Comparison of ENCODE assay signal across 8 cellular contexts in the genomic region with DNA sequence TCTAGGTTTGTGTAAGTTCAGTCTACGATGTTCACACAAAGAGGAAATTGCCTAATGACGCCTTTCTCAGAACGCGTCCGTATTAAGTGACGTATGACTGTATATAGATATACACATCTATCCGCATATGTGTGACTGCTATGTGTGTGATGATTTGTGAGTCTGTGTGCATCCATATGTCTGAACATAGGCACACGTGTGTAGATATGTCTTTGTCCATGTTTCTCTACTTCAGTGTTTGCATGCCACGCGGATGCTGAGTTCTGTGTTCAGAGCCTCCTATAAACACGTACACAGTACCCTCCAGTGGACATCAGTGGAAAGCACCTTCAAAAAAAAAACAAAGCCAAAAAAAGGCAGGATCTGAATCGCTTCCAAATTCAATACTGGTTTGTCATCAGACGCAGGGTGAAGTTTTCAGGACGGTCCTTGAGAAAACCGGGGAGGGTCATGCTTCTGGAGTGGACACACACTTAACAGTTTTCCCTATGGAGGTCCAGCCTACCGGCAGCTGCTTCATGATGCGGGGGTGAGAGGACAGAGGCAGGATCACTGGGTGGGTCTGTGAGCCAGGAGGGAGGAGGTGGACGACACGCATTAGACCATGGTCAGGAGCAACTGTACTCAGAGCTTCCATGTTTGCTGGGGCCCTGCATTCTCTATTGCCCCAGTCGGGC. TPM values are rescaled to one million over a fixed set of nuclear protein-coding genes. Genes with fewer than 3 reads are reported as not detected.
A peak's percentile ranks its signal among the peaks of the same experiment; 100 is the strongest.
DNase-seq lines count a peak whose midpoint lies in the region; ATAC-seq and TF ChIP-seq lines count a peak whose summit lies in the region.

No MANE protein-coding gene starts in this region.

- BruUV-seq in OCI-LY7 (replicated peaks; lab: Mats Ljungman, UMichigan) = no TSS peak

- intact Hi-C loops in CD8-positive, alpha-beta T cell (cut with DNase I, micrococcal nuclease) = loop anchor here (2.0 to 10.0 kb wide), 5 partner anchors 274 to 618 kb away; no protein-coding TSS in a partner anchor
- intact Hi-C loops in OCI-LY7 (cut with micrococcal nuclease; ENCODE audit: unreplicated experiment) = no loop called here

- H3K4me3 Mint-ChIP-seq in CD8-positive, alpha-beta T cell = peak overlapping the region; percentile 72
- H3K4me3 Mint-ChIP-seq in brain = peak overlapping the region in 1 of 5 experiments; percentile 48
- peak overlapping the region; percentile 52 for H3K4me3 Mint-ChIP-seq in stimulated activated memory B cell treated with anti-CD40 and anti-IgM and Interleukin-4, amounts not matched to agents 10 μg/mL and 1 μg/mL and 100 μg/mL, for 72 hours

- no peaks in the 10 kb centered on the region for H3K36me3 ChIP-seq in CD8-positive, alpha-beta T cell (ENCODE audit: insufficient read depth, low read length)
- no peaks in the 10 kb centered on the region for H3K36me3 ChIP-seq in KMS-11 (ENCODE audit: insufficient read depth)
- no peaks in the 10 kb centered on the region for H3K36me3 ChIP-seq in OCI-LY7 (ENCODE audit: insufficient read depth, low read length)

- no peak for TF ChIP-seq CTCF in CD8-positive, alpha-beta T cell (IDR thresholded peaks at IDR 0.05)
- TF ChIP-seq CTCF in KMS-11 (conservative IDR thresholded peaks at IDR 0.05; ENCODE audit: low read depth, low read length) = peak; percentile 60; the same call in 1 of the 2 replicates
- peak; percentile 73 for TF ChIP-seq CTCF in OCI-LY7 (conservative IDR thresholded peaks at IDR 0.05; ENCODE audit: low read length)
- TF ChIP-seq CTCF in brain (conservative IDR thresholded peaks at IDR 0.05) = peak; percentile 81 to 90

- H3K27ac Mint-ChIP-seq in CD8-positive, alpha-beta T cell = no peak overlapping the region
- H3K27ac Mint-ChIP-seq in brain = peak overlapping the region; percentile 60 to 96 (median 93)
- peak overlapping the region; percentile 46 for H3K27ac Mint-ChIP-seq in stimulated activated memory B cell treated with anti-CD40 and anti-IgM and Interleukin-4, amounts not matched to agents 10 μg/mL and 1 μg/mL and 100 μg/mL, for 72 hours

- H3K9me3 Mint-ChIP-seq in CD8-positive, alpha-beta T cell = no peaks in the 10 kb centered on the region
- H3K9me3 Mint-ChIP-seq in brain = peaks cover 0 to 3% (median 0%) of the 10 kb centered on the region in 5 experiments
- H3K9me3 Mint-ChIP-seq in stimulated activated memory B cell treated with anti-CD40 and anti-IgM and Interleukin-4, amounts not matched to agents 10 μg/mL and 1 μg/mL and 100 μg/mL, for 72 hours = no peaks in the 10 kb centered on the region

- H3K27me3 Mint-ChIP-seq in CD8-positive, alpha-beta T cell (ENCODE audit: low read depth) = no peaks in the 10 kb centered on the region
- peaks cover 4% of the 10 kb centered on the region for H3K27me3 Mint-ChIP-seq in brain
- peaks cover 14% of the 10 kb centered on the region for H3K27me3 Mint-ChIP-seq in stimulated activated memory B cell treated with anti-CD40 and anti-IgM and Interleukin-4, amounts not matched to agents 10 μg/mL and 1 μg/mL and 100 μg/mL, for 72 hours

- no peaks in the 10 kb centered on the region for H3K36me3 Mint-ChIP-seq in CD8-positive, alpha-beta T cell
- no peaks in the 10 kb centered on the region for H3K36me3 Mint-ChIP-seq in brain
- H3K36me3 Mint-ChIP-seq in stimulated activated memory B cell treated with anti-CD40 and anti-IgM and Interleukin-4, amounts not matched to agents 10 μg/mL and 1 μg/mL and 100 μg/mL, for 72 hours = no peaks in the 10 kb centered on the region

- H3K4me1 ChIP-seq in CD8-positive, alpha-beta T cell (ENCODE audit: insufficient read depth, low read length) = no peaks in the 10 kb centered on the region
- H3K4me1 ChIP-seq in KMS-11 (ENCODE audit: low read depth, poor library complexity, severe bottlenecking) = no peaks in the 10 kb centered on the region
- H3K4me1 ChIP-seq in OCI-LY7 (ENCODE audit: insufficient read depth, low read length, poor library complexity, severe bottlenecking) = no peaks in the 10 kb centered on the region

- no peaks in the 10 kb centered on the region for H4K20me1 ChIP-seq in KMS-11 (ENCODE audit: insufficient read depth)
- H4K20me1 ChIP-seq in OCI-LY7 (ENCODE audit: insufficient read depth, low read length) = no peaks in the 10 kb centered on the region

- no peaks in the 10 kb centered on the region for H3K27me3 ChIP-seq in CD8-positive, alpha-beta T cell (ENCODE audit: insufficient read depth, low read length)
- H3K27me3 ChIP-seq in KMS-11 (ENCODE audit: insufficient read depth, low read depth) = no peaks in the 10 kb centered on the region

- POLR2A ChIA-PET in CD8-positive, alpha-beta T cell (lab: Charles Lee) = no interaction called here
- POLR2A ChIA-PET in OCI-LY7 (lab: Charles Lee) = no interaction called here

- H3K79me2 ChIP-seq in KMS-11 (ENCODE audit: insufficient read depth, low read depth) (no peaks in the 10 kb centered on the region), OCI-LY7 (ENCODE audit: insufficient read depth, low read depth, low read length) (no peaks in the 10 kb centered on the region)

- peak; percentile 77 for ATAC-seq in CD8-positive, alpha-beta T cell
- peak; percentile 61 for ATAC-seq in GM18909 (IDR thresholded peaks at IDR 0.05; ENCODE audit: poor library complexity, unreplicated experiment)
- peak; percentile 61 for ATAC-seq in stimulated activated memory B cell treated with anti-CD40 and anti-IgM and Interleukin-4, amounts not matched to agents 10 μg/mL and 1 μg/mL and 100 μg/mL, for 72 hours

- no peaks in the 10 kb centered on the region for H3K9me3 ChIP-seq in CD8-positive, alpha-beta T cell (ENCODE audit: low read length)
- H3K9me3 ChIP-seq in OCI-LY7 (ENCODE audit: low read length) = no peaks in the 10 kb centered on the region

- H2AFZ ChIP-seq in KMS-11 (ENCODE audit: low read depth) (no peak overlapping the region), OCI-LY7 (ENCODE audit: low read length) (no peak overlapping the region)

- peak in 1 of 7 experiments; percentile 10 for DNase-seq in CD8-positive, alpha-beta T cell
- DNase-seq in OCI-LY7 (ENCODE audit: low spot score) (peak; percentile 31), iPS-NIHi7 (ENCODE audit: extremely low spot score) (peak; percentile 45)
- DNase-seq in activated CD8-positive, alpha-beta memory T cell treated with anti-CD3 and anti-CD28 coated beads, Interleukin-2, amount 50 U/mL, for 4 hours = no peak

- no peak overlapping the region for H3K9ac ChIP-seq in KMS-11

- no peak overlapping the region for H3K27ac ChIP-seq in CD8-positive, alpha-beta T cell (ENCODE audit: low read depth, low read length)
- H3K27ac ChIP-seq in KMS-11 = no peak overlapping the region
- no peak overlapping the region for H3K27ac ChIP-seq in OCI-LY7 (ENCODE audit: low read depth, low read length, poor library complexity, severe bottlenecking)

- no peak overlapping the region for H3K4me3 ChIP-seq in CD8-positive, alpha-beta T cell (ENCODE audit: low read depth, low read length)
- H3K4me3 ChIP-seq in KMS-11 (IDR thresholded peaks at IDR 0.05; ENCODE audit: insufficient read depth, low read depth, low read length) = no peak overlapping the region
- no peak overlapping the region for H3K4me3 ChIP-seq in OCI-LY7 (ENCODE audit: low read depth, low read length, poor library complexity, severe bottlenecking)

- no peaks in the 10 kb centered on the region for H3K9me2 ChIP-seq in OCI-LY7 (ENCODE audit: insufficient read depth, low read length)

- H3K4me1 Mint-ChIP-seq in CD8-positive, alpha-beta T cell (ENCODE audit: low read depth) = peaks cover 4% of the 10 kb centered on the region
- peaks cover 48% of the 10 kb centered on the region for H3K4me1 Mint-ChIP-seq in brain
- peaks cover 7% of the 10 kb centered on the region for H3K4me1 Mint-ChIP-seq in stimulated activated memory B cell treated with anti-CD40 and anti-IgM and Interleukin-4, amounts not matched to agents 10 μg/mL and 1 μg/mL and 100 μg/mL, for 72 hours

- H3K4me2 ChIP-seq in KMS-11 (no peak overlapping the region), OCI-LY7 (ENCODE audit: low read length) (no peak overlapping the region; the same call in 1 of the 2 replicates)

- CTCF ChIA-PET in CD8-positive, alpha-beta T cell (lab: Charles Lee) = no interaction called here
- CTCF ChIA-PET in OCI-LY7 (lab: Charles Lee; ENCODE audit: unreplicated experiment) = no interaction called here

RNA-seq across cellular contexts. Expression of gene ALDH1B1, which starts 29.5 kb away (rescaled TPM):
- under 1 TPM; 0.50 to 0.71 TPM for total RNA-seq in CD8-positive, alpha-beta T cell
- 0.32 and 1.3 TPM in 2 replicates for total RNA-seq in OCI-LY7 (2014; rRNA removed; shearing (Covaris generic))
- total RNA-seq in OCI-LY7 (2022) = 5.8 and 8.6 TPM in 2 replicates
- polyA plus RNA-seq in brain (ENCODE audit: insufficient read depth, low read depth, low replicate concordance) = 19.7 TPM
